21 cellular contexts compared by ENCODE assay signal in the genomic region with DNA sequence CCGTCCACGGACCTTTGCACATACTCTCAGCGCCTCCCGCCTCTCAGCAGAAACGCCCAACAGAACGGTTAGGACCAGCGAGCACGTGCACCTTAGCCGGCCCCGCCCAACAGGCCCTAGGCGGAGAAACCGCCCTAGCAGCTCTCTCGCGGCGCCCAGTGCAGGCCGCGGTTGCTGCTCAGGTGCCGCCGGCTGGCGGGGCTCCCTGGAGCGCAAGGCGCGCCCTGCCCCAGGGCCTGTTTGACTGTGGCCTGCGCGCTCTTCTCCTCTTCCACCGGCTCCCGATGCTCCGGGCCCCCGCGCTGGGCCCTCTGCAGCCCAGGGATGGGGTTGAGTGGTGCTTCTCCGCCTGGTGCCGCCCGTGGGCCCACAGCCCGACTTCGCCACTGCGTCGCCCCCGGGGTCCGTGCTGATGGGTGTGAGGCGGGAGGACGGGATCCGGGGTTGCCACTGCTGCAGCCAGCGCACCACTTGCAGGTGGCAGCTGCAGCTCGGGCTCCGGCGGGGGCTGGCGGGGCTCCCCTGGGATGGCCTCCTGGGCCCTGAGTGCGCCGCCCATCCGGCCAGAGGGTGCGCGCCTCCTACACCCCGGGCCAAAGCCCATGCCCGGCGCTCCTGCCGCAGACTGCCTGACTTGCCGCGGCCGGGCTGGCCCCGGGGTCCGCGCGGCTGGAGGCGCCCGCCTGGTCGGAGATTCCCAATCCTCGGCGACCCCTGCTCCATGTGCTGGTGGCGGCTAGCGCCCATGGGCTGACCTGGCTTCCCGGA.
"Had no signal": no experiment of that assay in that cellular context is flagged by ENCODE, and none has a peak within 500 bp of the region (broad histone marks: within the 10 kb centered on the region; RNA-seq: fewer than 3 reads in every experiment).

No MANE protein-coding gene starts in this region.

- H3K36me3 Mint-ChIP-seq: memory B cell; naive B cell; stimulated activated memory B cell treated with anti-CD40 and anti-IgM and Interleukin-4, amounts not matched to agents 10 μg/mL and 1 μg/mL and 100 μg/mL, for 72 hours had no signal

- ATAC-seq: activated naive CD4-positive, alpha-beta T cell treated with anti-CD3 and anti-CD28 coated beads, Interleukin-2, amount 50 U/mL, for 72 hours; mucosa of descending colon; sciatic nerve; stimulated activated memory B cell treated with anti-CD40 and anti-IgM and Interleukin-4, amounts not matched to agents 10 μg/mL and 1 μg/mL and 100 μg/mL, for 72 hours had no signal

- FAIRE-seq: endothelial cell of umbilical vein had no signal

- H3K27ac ChIP-seq: cardiac muscle cell, left ventricle myocardium inferior, prostate gland, thoracic aorta had no signal

- H3K4me1 ChIP-seq: left ventricle myocardium inferior, prostate gland had no signal

- H3K4me2 ChIP-seq: smooth muscle cell had no signal

- H3K4me3 ChIP-seq: cardiac muscle cell, left ventricle myocardium inferior, mucosa of descending colon, prostate gland, smooth muscle cell, thoracic aorta had no signal

- H3K27ac Mint-ChIP-seq: activated naive CD4-positive, alpha-beta T cell treated with anti-CD3 and anti-CD28 coated beads, Interleukin-2, amount 50 U/mL, for 72 hours; activated T-helper 1 cell treated with anti-CD3 and anti-CD28 coated beads, Interleukin-12 subunit alpha, Interleukin-12 subunit beta, Interleukin-2, Interleukin-4 antibody, amounts not matched to agents 30 ng/mL and 10 ng/mL and 1 ng/mL, durations not matched to agents 14 hours and 24 hours and 36 hours; memory B cell; naive B cell; stimulated activated memory B cell treated with anti-CD40 and anti-IgM and Interleukin-4, amounts not matched to agents 10 μg/mL and 1 μg/mL and 100 μg/mL, for 72 hours; T-helper 1 cell treated with Interleukin-12 subunit alpha and Interleukin-12 subunit beta and Interleukin-4 antibody, amounts not matched to agents 30 μg/mL and 1 μg/mL, for 36 hours had no signal

- H3K27me3 Mint-ChIP-seq: memory B cell; stimulated activated memory B cell treated with anti-CD40 and anti-IgM and Interleukin-4, amounts not matched to agents 10 μg/mL and 1 μg/mL and 100 μg/mL, for 72 hours had no signal

- H3K9me3 Mint-ChIP-seq: memory B cell had no signal

- DNase-seq: activated CD4-positive, alpha-beta T cell treated with anti-CD3 and anti-CD28 coated beads, Interleukin-2, amount 50 U/mL, for 1 hour; activated CD4-positive, CD25-positive, alpha-beta regulatory T cell treated with anti-CD3 and anti-CD28 coated beads, Interleukin-2, amount 50 U/mL, for 72 hours; activated gamma-delta T cell treated with Interleukin-2 at 50 U/mL for 16 hours; dermis blood vessel endothelial cell; effector memory CD4-positive, alpha-beta T cell; left ventricle myocardium inferior; naive B cell; stimulated activated CD4-positive, alpha-beta T cell treated with anti-CD3 and anti-CD28 coated beads, Interleukin-4, amount 100 ng/mL, for 4 hours had no signal

- H3K27me3 ChIP-seq: cardiac muscle cell had no signal

- H3K9me3 ChIP-seq: mucosa of descending colon, prostate gland, thoracic aorta had no signal

- H3K4me1 Mint-ChIP-seq: memory B cell; naive B cell; neural crest cell; stimulated activated memory B cell treated with anti-CD40 and anti-IgM and Interleukin-4, amounts not matched to agents 10 μg/mL and 1 μg/mL and 100 μg/mL, for 72 hours had no signal

- H3K4me3 Mint-ChIP-seq: activated T-helper 1 cell treated with anti-CD3 and anti-CD28 coated beads, Interleukin-12 subunit alpha, Interleukin-12 subunit beta, Interleukin-2, Interleukin-4 antibody, amounts not matched to agents 30 ng/mL and 10 ng/mL and 1 ng/mL, durations not matched to agents 14 hours and 24 hours and 36 hours; memory B cell; naive B cell; neural crest cell; stimulated activated memory B cell treated with anti-CD40 and anti-IgM and Interleukin-4, amounts not matched to agents 10 μg/mL and 1 μg/mL and 100 μg/mL, for 72 hours; T-helper 1 cell treated with Interleukin-12 subunit alpha and Interleukin-12 subunit beta and Interleukin-4 antibody, amounts not matched to agents 30 μg/mL and 1 μg/mL, for 36 hours had no signal

- H3K36me3 ChIP-seq: cardiac muscle cell, left ventricle myocardium inferior, prostate gland, thoracic aorta had no signal
